11 cellular contexts compared by ENCODE assay signal in genomic region chr19:5567360-5567970, GRCh38. TPM values are rescaled to one million over a fixed set of nuclear protein-coding genes. Genes with fewer than 3 reads are reported as not detected.
DNase-seq lines count a peak whose midpoint lies in the region; ATAC-seq and TF ChIP-seq lines count a peak whose summit lies in the region.
"Had no signal": no experiment of that assay in that cellular context is flagged by ENCODE, and none has a peak within 500 bp of the region (broad histone marks: within the 10 kb centered on the region; RNA-seq: fewer than 3 reads in every experiment).

TINCR (minus strand) TSS chr19:5567953.

- peaks cover 40% of the 10 kb centered on the region for H3K27me3 Mint-ChIP-seq in H9 (ENCODE audit: low read depth)
- peaks cover 8 to 17% of the 10 kb centered on the region in 2 donors for H3K27me3 Mint-ChIP-seq in CD4-positive, alpha-beta memory T cell

- intact Hi-C loops in PC-9 (cut with micrococcal nuclease; ENCODE audit: unreplicated experiment) = no loop called here
- intact Hi-C loops in CD4-positive, alpha-beta memory T cell (cut with micrococcal nuclease) = no loop called here

- H3K9me3 Mint-ChIP-seq in H9 = peaks cover 3 to 5% of the 10 kb centered on the region in 2 experiments; a peak in 3 of 5 replicates
- peaks cover 0 to 4% (median 0%) of the 10 kb centered on the region in 8 donors for H3K9me3 Mint-ChIP-seq in CD4-positive, alpha-beta memory T cell
- H3K9me3 Mint-ChIP-seq: activated T-helper 17 cell treated with anti-CD3 and anti-CD28 coated beads, Interleukin-2, amount 50 U/mL, for 72 hours had no signal

- H3K36me3 ChIP-seq in PC-9 (ENCODE audit: low read depth) = no peaks in the 10 kb centered on the region
- no peaks in the 10 kb centered on the region for H3K36me3 ChIP-seq in hepatocyte (replicated peaks; ENCODE audit: insufficient read depth, low read depth)
- H3K36me3 ChIP-seq in trophoblast cell (ENCODE audit: control insufficient read depth in 1 of 2, insufficient read depth in 2 of 2, low read length in 2 of 2) = no peaks in the 10 kb centered on the region
- H3K36me3 ChIP-seq in CD4-positive, alpha-beta memory T cell (ENCODE audit: insufficient read depth, low read length) = no peaks in the 10 kb centered on the region

- POLR2A ChIA-PET in PC-9 (lab: Charles Lee; ENCODE audit: unreplicated experiment) = no interaction called here
- POLR2A ChIA-PET in CD4-positive, alpha-beta memory T cell (lab: Charles Lee; ENCODE audit: partially characterized antibody) = no interaction called here

- H3K27ac Mint-ChIP-seq in H9 = no peak within 1 kb of the TSS
- peak within 1 kb of the TSS in 1 of 7 donors; percentile 24 for H3K27ac Mint-ChIP-seq in CD4-positive, alpha-beta memory T cell
- H3K27ac Mint-ChIP-seq: activated T-helper 17 cell treated with anti-CD3 and anti-CD28 coated beads, Interleukin-2, amount 50 U/mL, for 72 hours had no signal

- DNase-seq in H9 (peak; percentile 71), PC-9 (no peak), hepatocyte (ENCODE audit: low spot score) (peak; percentile 56), trophoblast cell (peak in 1 of 2 donors; percentile 37)
- DNase-seq in CD4-positive, alpha-beta memory T cell = no peak
- DNase-seq: NCI-H1048, RPMI8226 had no signal

- H4K12ac ChIP-seq in trophoblast cell (ENCODE audit: low read depth, low read length) = no peak within 1 kb of the TSS

- peak within 1 kb of the TSS; percentile 32 for H3K4me2 ChIP-seq in H9 (ENCODE audit: insufficient read depth, insufficient read length, low read length)
- peak within 1 kb of the TSS; percentile 46 for H3K4me2 ChIP-seq in PC-9
- H3K4me2 ChIP-seq in hepatocyte = peak within 1 kb of the TSS; percentile 80
- H3K4me2 ChIP-seq in trophoblast cell (ENCODE audit: low read length) = peak within 1 kb of the TSS; percentile 65

- peak within 1 kb of the TSS; percentile 44; the same call in 1 of the 2 replicates for H3K4me3 ChIP-seq in PC-9
- no peak within 1 kb of the TSS for H3K4me3 ChIP-seq in hepatocyte
- H3K4me3 ChIP-seq in trophoblast cell (ENCODE audit: low read depth, low read length) = peak within 1 kb of the TSS; percentile 60
- H3K4me3 ChIP-seq in CD4-positive, alpha-beta memory T cell (ENCODE audit: low read length in 2 of 2) = no peak within 1 kb of the TSS

- H3K27ac ChIP-seq in H9 (ENCODE audit: insufficient read length, low read depth, low read length) = no peak within 1 kb of the TSS
- H3K27ac ChIP-seq in PC-9 = no peak within 1 kb of the TSS
- no peak within 1 kb of the TSS for H3K27ac ChIP-seq in hepatocyte
- H3K27ac ChIP-seq in trophoblast cell (ENCODE audit: low read depth, low read length) = peak within 1 kb of the TSS; percentile 48
- no peak within 1 kb of the TSS for H3K27ac ChIP-seq in CD4-positive, alpha-beta memory T cell (ENCODE audit: low read depth, low read length)

- peak within 1 kb of the TSS; percentile 49 to 75 for H3K4me3 Mint-ChIP-seq in H9
- no peak within 1 kb of the TSS for H3K4me3 Mint-ChIP-seq in CD4-positive, alpha-beta memory T cell
- H3K4me3 Mint-ChIP-seq: activated T-helper 17 cell treated with anti-CD3 and anti-CD28 coated beads, Interleukin-2, amount 50 U/mL, for 72 hours had no signal

- BruUV-seq in PC-9 (replicated peaks; lab: Mats Ljungman, UMichigan) = no TSS peak

- H2AFZ ChIP-seq in H9 (ENCODE audit: low read length) = no peak within 1 kb of the TSS
- H2AFZ ChIP-seq in PC-9 = no peak within 1 kb of the TSS
- H2AFZ ChIP-seq in hepatocyte = no peak within 1 kb of the TSS
- H2AFZ ChIP-seq in trophoblast cell (ENCODE audit: insufficient read depth, low read length, poor library complexity) = no peak within 1 kb of the TSS

- H3K79me1 ChIP-seq in H9 (ENCODE audit: insufficient read depth, low read depth, low read length, poor library complexity, severe bottlenecking) (no peaks in the 10 kb centered on the region), trophoblast cell (ENCODE audit: low read length) (peaks cover 10% of the 10 kb centered on the region)

- H4K8ac ChIP-seq in H9 (replicated peaks; ENCODE audit: insufficient read length, low read depth, low read length) (no peak within 1 kb of the TSS), trophoblast cell (ENCODE audit: low read depth, low read length) (peak within 1 kb of the TSS; percentile 49)

- TF ChIP-seq CTCF in H9 (conservative IDR thresholded peaks at IDR 0.05) = peak; percentile 60
- no peak for TF ChIP-seq CTCF in PC-9 (conservative IDR thresholded peaks at IDR 0.05)
- peak; percentile 29 for TF ChIP-seq CTCF in hepatocyte (IDR thresholded peaks at IDR 0.05; ENCODE audit: poor library complexity)

- H3K9ac ChIP-seq in H9 (ENCODE audit: extremely low read depth, insufficient read length, low read length) (no peak within 1 kb of the TSS), trophoblast cell (ENCODE audit: low read length) (no peak within 1 kb of the TSS)

- H3K79me2 ChIP-seq in H9 (ENCODE audit: insufficient read depth, low read length) = no peaks in the 10 kb centered on the region
- H3K79me2 ChIP-seq in PC-9 (ENCODE audit: low read depth) = 0 out of 2 replicates have a peak, but pooled peaks cover 4% of the 10 kb centered on the region
- no peaks in the 10 kb centered on the region for H3K79me2 ChIP-seq in hepatocyte
- H3K79me2 ChIP-seq in trophoblast cell (ENCODE audit: control insufficient read depth, insufficient read depth, low read length, poor library complexity) = peaks cover 2% of the 10 kb centered on the region

- no peak within 1 kb of the TSS for H2BK20ac ChIP-seq in H9 (ENCODE audit: low read depth, low read length, poor library complexity, severe bottlenecking)

- H3K4ac ChIP-seq in H9 (ENCODE audit: low read depth, low read length) = no peak within 1 kb of the TSS
- H3K4ac ChIP-seq in trophoblast cell (ENCODE audit: low read depth, low read length) = no peak within 1 kb of the TSS

- H3K23ac ChIP-seq in H9 (ENCODE audit: insufficient read length, low read depth, low read length) (no peak within 1 kb of the TSS), trophoblast cell (ENCODE audit: low read length) (no peak within 1 kb of the TSS)

- no peaks in the 10 kb centered on the region for H3K4me1 Mint-ChIP-seq in H9
- no peaks in the 10 kb centered on the region for H3K4me1 Mint-ChIP-seq in CD4-positive, alpha-beta memory T cell
- H3K4me1 Mint-ChIP-seq: activated T-helper 17 cell treated with anti-CD3 and anti-CD28 coated beads, Interleukin-2, amount 50 U/mL, for 72 hours had no signal

- H4K20me1 ChIP-seq in H9 (ENCODE audit: control insufficient read depth, insufficient read depth, insufficient read length) (no peaks in the 10 kb centered on the region), PC-9 (ENCODE audit: insufficient read depth) (no peaks in the 10 kb centered on the region), hepatocyte (ENCODE audit: insufficient read depth, poor library complexity, severe bottlenecking) (no peaks in the 10 kb centered on the region)

- no peak within 1 kb of the TSS for H2BK5ac ChIP-seq in H9 (ENCODE audit: insufficient read length, low read length)
- no peak within 1 kb of the TSS for H2BK5ac ChIP-seq in trophoblast cell (ENCODE audit: low read depth, low read length, poor library complexity)

- no peak within 1 kb of the TSS for H3T11ph ChIP-seq in H9 (ENCODE audit: low read length)

- H3K56ac ChIP-seq in H9 (ENCODE audit: insufficient read length, low read depth, low read length) = no peak within 1 kb of the TSS

- H3K18ac ChIP-seq in H9 (ENCODE audit: insufficient read length, low read depth, low read length) (peak within 1 kb of the TSS; percentile 42), trophoblast cell (ENCODE audit: low read length) (peak within 1 kb of the TSS; percentile 20)

- H2BK120ac ChIP-seq in H9 (ENCODE audit: low read depth, low read length, poor library complexity, severe bottlenecking) (no peak within 1 kb of the TSS), trophoblast cell (ENCODE audit: insufficient read depth, low read length, poor library complexity) (no peak within 1 kb of the TSS)

- H2BK15ac ChIP-seq in H9 (ENCODE audit: low read depth, low read length) = no peak within 1 kb of the TSS

- no peak within 1 kb of the TSS for H4K91ac ChIP-seq in H9 (ENCODE audit: insufficient read length, low read depth, low read length)
- peak within 1 kb of the TSS; percentile 30 for H4K91ac ChIP-seq in trophoblast cell (ENCODE audit: low read depth, low read length)

- H3F3A ChIP-seq in PC-9 (ENCODE audit: insufficient read depth, low read depth) = peaks cover 10% of the 10 kb centered on the region; the same call in 1 of the 2 replicates

- no CpG with 5 or more reads among the region's 63 CpGs for WGBS in H9 (ENCODE audit: extremely low coverage, insufficient read length, low lambda C conversion rate)
- WGBS in hepatocyte (ENCODE audit: low lambda C conversion rate, missing lambda C conversion rate) = 8% methylated on average over 20 of the region's 63 CpGs
- no CpG with 5 or more reads among the region's 63 CpGs for WGBS in trophoblast cell (ENCODE audit: extremely low coverage, insufficient coverage, insufficient read length)

- H2BK12ac ChIP-seq in H9 (ENCODE audit: insufficient read length, low read depth, low read length) (no peak within 1 kb of the TSS), trophoblast cell (ENCODE audit: low read length) (no peak within 1 kb of the TSS)

- H3K36me3 Mint-ChIP-seq in H9 (ENCODE audit: insufficient read depth in 1 of 3, low read depth in 3 of 3) = no peaks in the 10 kb centered on the region
- H3K36me3 Mint-ChIP-seq in CD4-positive, alpha-beta memory T cell = peaks cover 0 to 3% of the 10 kb centered on the region in 2 donors

- H3K9me2 ChIP-seq in PC-9 (ENCODE audit: insufficient read depth) = no peaks in the 10 kb centered on the region
- no peaks in the 10 kb centered on the region for H3K9me2 ChIP-seq in hepatocyte (replicated peaks; ENCODE audit: insufficient read depth)

- H3K14ac ChIP-seq in H9 (ENCODE audit: insufficient read depth, low read length) (no peak within 1 kb of the TSS; the same call in 1 of the 2 replicates), trophoblast cell (ENCODE audit: low read length) (peak within 1 kb of the TSS; percentile 23)

- H3K9me3 ChIP-seq in H9 (ENCODE audit: control insufficient read depth, low read depth, low read length) (no peaks in the 10 kb centered on the region), PC-9 (ENCODE audit: insufficient read depth, low read depth) (no peaks in the 10 kb centered on the region), hepatocyte (ENCODE audit: low read depth) (no peaks in the 10 kb centered on the region), trophoblast cell (ENCODE audit: insufficient read depth, low read depth, low read length) (peaks cover 4% of the 10 kb centered on the region)
- no peaks in the 10 kb centered on the region for H3K9me3 ChIP-seq in CD4-positive, alpha-beta memory T cell (ENCODE audit: control insufficient read depth in 1 of 2, low read length in 2 of 2)

- H3K4me1 ChIP-seq in H9 (ENCODE audit: insufficient read depth, low read length) = no peaks in the 10 kb centered on the region; the same call in 1 of the 2 replicates
- H3K4me1 ChIP-seq in PC-9 (replicated peaks; ENCODE audit: insufficient read depth) = peaks cover 6% of the 10 kb centered on the region
- peaks cover under 1% of the 10 kb centered on the region for H3K4me1 ChIP-seq in hepatocyte (ENCODE audit: insufficient read depth)
- H3K4me1 ChIP-seq in trophoblast cell (ENCODE audit: control insufficient read depth in 1 of 2, insufficient read depth in 2 of 2, low read length in 2 of 2) = peaks cover 3 to 8% of the 10 kb centered on the region in 2 experiments
- no peaks in the 10 kb centered on the region for H3K4me1 ChIP-seq in CD4-positive, alpha-beta memory T cell (ENCODE audit: insufficient read depth, low read length)

- H3K27me3 ChIP-seq in H9 (ENCODE audit: insufficient read depth, low read length) (peaks cover 15% of the 10 kb centered on the region; the same call in 1 of the 2 replicates), PC-9 (ENCODE audit: insufficient read depth, low read depth) (peaks cover 6% of the 10 kb centered on the region; the same call in 1 of the 2 replicates), hepatocyte (peaks cover 27% of the 10 kb centered on the region), trophoblast cell (ENCODE audit: insufficient read depth, low read length) (no peaks in the 10 kb centered on the region)
- peaks cover 10% of the 10 kb centered on the region for H3K27me3 ChIP-seq in CD4-positive, alpha-beta memory T cell (ENCODE audit: insufficient read depth, low read length)

- H3K23me2 ChIP-seq in H9 (ENCODE audit: insufficient read length, low read depth, low read length, poor library complexity, severe bottlenecking) = no peaks in the 10 kb centered on the region

- ATAC-seq in HG02623 (IDR thresholded peaks at IDR 0.05; ENCODE audit: unreplicated experiment) (no peak), HG03108 (IDR thresholded peaks at IDR 0.05; ENCODE audit: unreplicated experiment) (no peak)
- ATAC-seq: activated CD4-positive, CD25-positive, alpha-beta regulatory T cell treated with anti-CD3 and anti-CD28 coated beads, Interleukin-2, amount 50 U/mL, for 24 hours; activated T-helper 17 cell treated with anti-CD3 and anti-CD28 coated beads, Interleukin-2, amount 50 U/mL, for 72 hours had no signal

- no peak within 1 kb of the TSS for H2AK5ac ChIP-seq in H9 (ENCODE audit: insufficient read length, low read length)
- no peak within 1 kb of the TSS for H2AK5ac ChIP-seq in trophoblast cell (ENCODE audit: low read length)

- H4K5ac ChIP-seq in H9 (ENCODE audit: insufficient read length, low read depth, low read length) = no peak within 1 kb of the TSS

- CTCF ChIA-PET in PC-9 (lab: Charles Lee) = interaction anchor here (0.6 to 0.7 kb wide), 2 partner anchors 9 to 1259 kb away, joined by 3 to 4 read pairs; no protein-coding TSS in a partner anchor
- CTCF ChIA-PET in CD4-positive, alpha-beta memory T cell (lab: Charles Lee; ENCODE audit: partially characterized antibody) = no interaction called here

RNA-seq across cellular contexts. Expression of gene TINCR, which starts in this region (rescaled TPM):
- total RNA-seq in H9 (2021) = 0.17 and 0.18 TPM in 2 replicates
- 4.4 and 8.0 TPM in 2 replicates for total RNA-seq in PC-9 (2021)
- 0.64 and 1.8 TPM in 2 replicates for total RNA-seq in hepatocyte
- 2.4 and 4.9 TPM in 2 replicates for polyA plus RNA-seq in hepatocyte
- 72.9 and 77.9 TPM in 2 replicates for polyA plus RNA-seq in trophoblast cell (2013)
- 1 to 10 TPM; 1.4 TPM for total RNA-seq in CD4-positive, alpha-beta memory T cell
- under 1 TPM in 1 of 2 donors, not detected in 1; 0.20 TPM for polyA plus RNA-seq in CD4-positive, alpha-beta memory T cell

Comparison
In these comparisons a context has a peak if more than half of its experiments do, and no peak if none do; other contexts are left out.
1. Peak in DNase-seq and H3K4me2 ChIP-seq in H9; RNA of the gene not detected or under 1 TPM.
2. H3K4me3 Mint-ChIP-seq: peak in H9 (2 of 2); none in CD4-positive, alpha-beta memory T cell (0 of 8).
3. H3K4me3 ChIP-seq: peak in PC-9 (single experiment) and trophoblast cell (single experiment); none in hepatocyte (single experiment) and CD4-positive, alpha-beta memory T cell (0 of 2).
4. Peak in every context shown above with its lines, with median percentiles within 50 percentile points of each other: H3K4me2 ChIP-seq.